In genomic region chr1:155061381-155062150, GRCh38 we compare ENCODE assay signal across 8 cellular contexts. TPM values are rescaled to one million over a fixed set of nuclear protein-coding genes. Genes with fewer than 3 reads are reported as not detected.
DNase-seq lines count a peak whose midpoint lies in the region; ATAC-seq and TF ChIP-seq lines count a peak whose summit lies in the region.

No MANE protein-coding gene starts in this region.

- H3K36me3 ChIP-seq in CD4-positive, CD25-positive, alpha-beta regulatory T cell (ENCODE audit: control insufficient read depth, insufficient read depth, low read length), result no peaks in the 10 kb centered on the region
- H3K36me3 ChIP-seq in SJCRH30, result no peaks in the 10 kb centered on the region; the same call in 1 of the 2 replicates
- peaks cover 0 to 56% of the 10 kb centered on the region in 2 donors for H3K36me3 ChIP-seq in gastroesophageal sphincter
- H3K36me3 ChIP-seq in ovary, result no peaks in the 10 kb centered on the region
- peaks cover 0 to 49% (median 0%) of the 10 kb centered on the region in 3 donors for H3K36me3 ChIP-seq in tibial nerve

- intact Hi-C loops in ovary (cut with DNase I), result loop anchor here in 3 of 4 donors (2.0 to 10.0 kb wide), 3 partner anchors 21 to 277 kb away; partner anchors contain the start of gene PBXIP1 (in 2 of the 3)

- peak overlapping the region; percentile 74 to 88 (median 83) for H3K4me3 Mint-ChIP-seq in CD4-positive, CD25-positive, alpha-beta regulatory T cell

- H3K27ac ChIP-seq in CD4-positive, CD25-positive, alpha-beta regulatory T cell (ENCODE audit: insufficient read depth, low read length, poor library complexity, severe bottlenecking), result no peak overlapping the region
- H3K27ac ChIP-seq in SJCRH30 (no peak overlapping the region), gastroesophageal sphincter (no peak overlapping the region), ovary (no peak overlapping the region), tibial nerve (no peak overlapping the region)

- peaks cover 9 to 39% (median 22%) of the 10 kb centered on the region in 4 donors for H3K4me1 Mint-ChIP-seq in CD4-positive, CD25-positive, alpha-beta regulatory T cell

- H3K4me3 ChIP-seq in CD4-positive, CD25-positive, alpha-beta regulatory T cell (ENCODE audit: low read depth, low read length), result no peak overlapping the region
- H3K4me3 ChIP-seq in SJCRH30 (no peak overlapping the region), gastroesophageal sphincter (no peak overlapping the region), ovary (no peak overlapping the region), tibial nerve (no peak overlapping the region)

- TF ChIP-seq CTCF in gastroesophageal sphincter (IDR thresholded peaks at IDR 0.05) (peak in 2 of 4 experiments; percentile 97), ovary (IDR thresholded peaks at IDR 0.05) (peak; percentile 96 to 97 (median 97)), tibial nerve (IDR thresholded peaks at IDR 0.05) (peak; percentile 98 to 100 (median 99))

- peak; percentile 86 to 89 (median 89) for DNase-seq in CD4-positive, CD25-positive, alpha-beta regulatory T cell
- peak; percentile 85 for DNase-seq in NCI-H1048 (lab: John Stamatoyannopoulos, UW)
- peak; percentile 95 to 96 for DNase-seq in SJCRH30
- DNase-seq in activated effector memory CD4-positive, alpha-beta T cell treated with anti-CD3 and anti-CD28 coated beads, Interleukin-2, amount 50 U/mL, for 16 hours, result peak; percentile 98
- peak; percentile 81 to 92 (median 90) for DNase-seq in ovary
- peak; percentile 88 to 96 for DNase-seq in tibial nerve (ENCODE audit: low spot score in 2 of 2)

- no peaks in the 10 kb centered on the region for H3K9me3 Mint-ChIP-seq in CD4-positive, CD25-positive, alpha-beta regulatory T cell

- H3K9me3 ChIP-seq in CD4-positive, CD25-positive, alpha-beta regulatory T cell (ENCODE audit: control insufficient read depth in 2 of 2, low read length in 2 of 2), result no peaks in the 10 kb centered on the region
- H3K9me3 ChIP-seq in SJCRH30 (replicated peaks), result no peaks in the 10 kb centered on the region
- H3K9me3 ChIP-seq in gastroesophageal sphincter, result no peaks in the 10 kb centered on the region
- no peaks in the 10 kb centered on the region for H3K9me3 ChIP-seq in ovary
- H3K9me3 ChIP-seq in tibial nerve, result no peaks in the 10 kb centered on the region

- no peaks in the 10 kb centered on the region for H3K27me3 ChIP-seq in CD4-positive, CD25-positive, alpha-beta regulatory T cell (ENCODE audit: control insufficient read depth, insufficient read depth, low read length)
- H3K27me3 ChIP-seq in SJCRH30 (no peaks in the 10 kb centered on the region), gastroesophageal sphincter (no peaks in the 10 kb centered on the region), ovary (no peaks in the 10 kb centered on the region), tibial nerve (no peaks in the 10 kb centered on the region)

- TF ChIP-seq EP300 in gastroesophageal sphincter (IDR thresholded peaks at IDR 0.05) (no peak), ovary (IDR thresholded peaks at IDR 0.05) (no peak), tibial nerve (IDR thresholded peaks at IDR 0.05) (peak in 1 of 2 donors; percentile 47)

- peaks cover 5% of the 10 kb centered on the region for H3K36me3 Mint-ChIP-seq in CD4-positive, CD25-positive, alpha-beta regulatory T cell

- H3K27me3 Mint-ChIP-seq in CD4-positive, CD25-positive, alpha-beta regulatory T cell, result no peaks in the 10 kb centered on the region

- WGBS in gastroesophageal sphincter (ENCODE audit: low coverage in 1 of 2), 2 donors, result 58% methylated on average over 4 of the region's 21 CpGs; no CpG with 5 or more reads in 1 of the 2 donors
- WGBS in ovary, 3 donors, result 26 to 30% (median 27%) methylated on average over 21 of the region's 21 CpGs
- WGBS in tibial nerve, 2 donors, result 29 to 39% methylated on average over 16 to 21 of the region's 21 CpGs

- H3K4me1 ChIP-seq in CD4-positive, CD25-positive, alpha-beta regulatory T cell (ENCODE audit: control insufficient read depth, insufficient read depth, low read length, poor library complexity, severe bottlenecking), result peaks cover 41% of the 10 kb centered on the region
- peaks cover 6% of the 10 kb centered on the region for H3K4me1 ChIP-seq in SJCRH30
- peaks cover 0 to 47% (median 23%) of the 10 kb centered on the region in 3 donors for H3K4me1 ChIP-seq in gastroesophageal sphincter
- peaks cover 7% of the 10 kb centered on the region for H3K4me1 ChIP-seq in ovary (ENCODE audit: insufficient read depth)
- peaks cover 0 to 38% (median 23%) of the 10 kb centered on the region in 4 donors for H3K4me1 ChIP-seq in tibial nerve

- H3K27ac Mint-ChIP-seq in CD4-positive, CD25-positive, alpha-beta regulatory T cell, result peak overlapping the region in 2 of 3 donors; percentile 46 to 80

- peak; percentile 66 to 67 for ATAC-seq in CD4-positive, CD25-positive, alpha-beta regulatory T cell (ENCODE audit: low read depth in 2 of 2)
- ATAC-seq in GM21529 (IDR thresholded peaks at IDR 0.05; ENCODE audit: unreplicated experiment) (peak; percentile 42), gastroesophageal sphincter (peak; percentile 46)

- TF ChIP-seq POLR2A in gastroesophageal sphincter (IDR thresholded peaks at IDR 0.05) (no peak), ovary (IDR thresholded peaks at IDR 0.05) (no peak), tibial nerve (IDR thresholded peaks at IDR 0.05) (no peak)

RNA-seq across cellular contexts. Expression of gene EFNA4, which starts 2.0 kb away (rescaled TPM):
- total RNA-seq in CD4-positive, CD25-positive, alpha-beta regulatory T cell, result 6.1 TPM
- polyA plus RNA-seq in CD4-positive, CD25-positive, alpha-beta regulatory T cell, result 1 to 10 TPM; 2.5 to 5.9 (median 4.2) TPM
- 15.3 and 17.8 TPM in 2 replicates for total RNA-seq in SJCRH30 (2014; rRNA removed; shearing (Covaris generic))
- 1 to 10 TPM in 3 of 4 donors, under 1 TPM in 1; 0.81 to 5.8 (median 2.3) TPM for total RNA-seq in gastroesophageal sphincter
- total RNA-seq in ovary, result 10 to 100 TPM in 5 of 7 donors, 1 to 10 TPM in 2; 8.6 to 14.1 (median 12.2) TPM
- 10 to 100 TPM in 1 of 2 donors, 1 to 10 TPM in 1; 7.3 to 10.6 TPM for polyA plus RNA-seq in ovary
- 1 to 10 TPM in 3 of 4 donors, under 1 TPM in 1; 0.87 to 4.2 (median 1.8) TPM for total RNA-seq in tibial nerve

RNA-seq across cellular contexts. Expression of gene ADAM15, which starts 10.4 kb away (rescaled TPM):
- total RNA-seq in CD4-positive, CD25-positive, alpha-beta regulatory T cell, result 31.5 TPM
- polyA plus RNA-seq in CD4-positive, CD25-positive, alpha-beta regulatory T cell, result 10 to 100 TPM in 3 of 4 donors, 1 to 10 TPM in 1; 9.8 to 24.7 (median 17.2) TPM
- 16.9 and 18.3 TPM in 2 replicates for total RNA-seq in SJCRH30 (2014; rRNA removed; shearing (Covaris generic))
- 100 to 1,000 TPM in 2 of 4 donors, 10 to 100 TPM in 2; 65.4 to 115 (median 100.0) TPM for total RNA-seq in gastroesophageal sphincter
- 100 to 1,000 TPM in 1 of 7 donors, 10 to 100 TPM in 6; 34.8 to 149 (median 67.8) TPM for total RNA-seq in ovary
- 10 to 100 TPM; 17.0 to 61.7 TPM for polyA plus RNA-seq in ovary
- 100 to 1,000 TPM; 111 to 202 (median 168) TPM for total RNA-seq in tibial nerve

RNA-seq across cellular contexts. Expression of gene EFNA3, which starts 17.1 kb away (rescaled TPM):
- total RNA-seq in CD4-positive, CD25-positive, alpha-beta regulatory T cell, result 0.52 TPM
- 1 to 10 TPM in 1 of 4 donors, under 1 TPM in 3; 0.42 to 1.2 (median 0.69) TPM for polyA plus RNA-seq in CD4-positive, CD25-positive, alpha-beta regulatory T cell
- total RNA-seq in SJCRH30 (2014; rRNA removed; shearing (Covaris generic)), result 3.5 and 4.2 TPM in 2 replicates
- total RNA-seq in gastroesophageal sphincter (under 1 TPM in 2 of 4 donors, not detected in 2; 0.27 to 0.77 TPM), ovary (1 to 10 TPM; 1.3 to 3.7 (median 2.4) TPM), tibial nerve (1 to 10 TPM in 2 of 4 donors, under 1 TPM in 1, not detected in 1; 0.63 to 1.2 (median 1.2) TPM)
- 1 to 10 TPM; 1.6 to 2.1 TPM for polyA plus RNA-seq in ovary

RNA-seq across cellular contexts. Expression of gene DCST1, which starts 27.9 kb away (rescaled TPM):
- 0.32 TPM for total RNA-seq in CD4-positive, CD25-positive, alpha-beta regulatory T cell
- polyA plus RNA-seq in CD4-positive, CD25-positive, alpha-beta regulatory T cell, result not detected
- not detected in 2 replicates for total RNA-seq in SJCRH30 (2014; rRNA removed; shearing (Covaris generic))
- total RNA-seq in gastroesophageal sphincter (not detected), ovary (under 1 TPM in 4 of 7 donors, not detected in 3; 0.22 to 0.80 (median 0.51) TPM), tibial nerve (1 to 10 TPM in 1 of 4 donors, under 1 TPM in 2, not detected in 1; 0.21 to 3.5 (median 0.90) TPM)
- under 1 TPM in 1 of 2 donors, not detected in 1; 0.06 TPM for polyA plus RNA-seq in ovary

RNA-seq across cellular contexts. Expression of gene DCST2, which starts 28.0 kb away (rescaled TPM):
- 1.4 TPM for total RNA-seq in CD4-positive, CD25-positive, alpha-beta regulatory T cell
- polyA plus RNA-seq in CD4-positive, CD25-positive, alpha-beta regulatory T cell, result not detected
- not detected in 2 replicates for total RNA-seq in SJCRH30 (2014; rRNA removed; shearing (Covaris generic))
- under 1 TPM in 2 of 4 donors, not detected in 2; 0.35 to 0.54 TPM for total RNA-seq in gastroesophageal sphincter
- 1 to 10 TPM in 4 of 7 donors, under 1 TPM in 2, not detected in 1; 0.45 to 1.4 (median 1.2) TPM for total RNA-seq in ovary
- 1 to 10 TPM in 1 of 2 donors, under 1 TPM in 1; 0.17 to 1.1 TPM for polyA plus RNA-seq in ovary
- total RNA-seq in tibial nerve, result 1 to 10 TPM in 3 of 4 donors, under 1 TPM in 1; 0.90 to 4.2 (median 1.7) TPM
